29 cellular contexts compared by ENCODE assay signal in genomic region chr17:17830269-17830567, GRCh38. TPM values are rescaled to one million over a fixed set of nuclear protein-coding genes. Genes with fewer than 3 reads are reported as not detected.
DNase-seq lines count a peak whose midpoint lies in the region; ATAC-seq, FAIRE-seq and TF ChIP-seq lines count a peak whose summit lies in the region.
"Had no signal": no experiment of that assay in that cellular context is flagged by ENCODE, and none has a peak within 500 bp of the region (broad histone marks: within the 10 kb centered on the region; RNA-seq: fewer than 3 reads in every experiment).

No MANE protein-coding gene starts in this region.

- H3K27me3 ChIP-seq in Caco-2 (replicated peaks; ENCODE audit: control insufficient read depth, insufficient read depth, low read length) (no peaks in the 10 kb centered on the region), body of pancreas (no peaks in the 10 kb centered on the region), prostate gland (replicated peaks; ENCODE audit: insufficient read depth) (no peaks in the 10 kb centered on the region)
- H3K27me3 ChIP-seq: left lung, upper lobe of left lung had no signal

- no peak for TF ChIP-seq RAD21 in A549 (conservative IDR thresholded peaks at IDR 0.05 in 1 of 2, IDR thresholded peaks at IDR 0.05 in 1 of 2)

- DNase-seq in A549 (ENCODE audit: low read depth in 1 of 2, low spot score in 1 of 2), result no peak
- DNase-seq in Caco-2, result no peak
- no peak for DNase-seq in body of pancreas
- no peak for DNase-seq in neural crest cell (ENCODE audit: low read depth, low spot score)
- no peak for DNase-seq in GM10266 (ENCODE audit: extremely low spot score)
- DNase-seq in prostate gland (ENCODE audit: low spot score), result no peak
- DNase-seq in head of caudate nucleus, result no peak
- DNase-seq in activated naive CD8-positive, alpha-beta T cell treated with anti-CD3 and anti-CD28 coated beads for 36 hours, result no peak
- DNase-seq: activated CD4-positive, alpha-beta memory T cell treated with anti-CD3 and anti-CD28 coated beads, Interleukin-2, amount 10 ng/mL, durations not matched to agents 7 days and 5 days; activated CD8-positive, alpha-beta memory T cell treated with anti-CD3 and anti-CD28 coated beads, Interleukin-2, amount 50 U/mL, for 48 hours; activated effector memory CD4-positive, alpha-beta T cell treated with Interleukin-2 at 50 U/mL for 16 hours; cerebellar nuclear complex; GM23248; HFFc6; hypothalamus; immature natural killer cell; natural killer cell; NCI-H1105; NCI-H2081; NCI-H345; NCI-H774; RPMI8226; stimulated activated CD4-positive, alpha-beta T cell treated with anti-CD3 and anti-CD28 coated beads, Interleukin-2, amount 100 ng/mL, for 24 hours; upper lobe of left lung had no signal

- POLR2A ChIA-PET in A549 (lab: Yijun Ruan, JAX), result interaction anchor here (1.1 kb wide), 1 partner anchor 10 kb away, joined by 4 read pairs; no protein-coding TSS in a partner anchor
- POLR2A ChIA-PET in Caco-2 (lab: Charles Lee), result no interaction called here

- H3K27ac Mint-ChIP-seq in Caco-2 (ENCODE audit: unreplicated experiment) (peak overlapping the region; percentile 69), neural crest cell (ENCODE audit: unreplicated experiment) (no peak overlapping the region)
- H3K27ac Mint-ChIP-seq in activated naive CD8-positive, alpha-beta T cell treated with anti-CD3 and anti-CD28 coated beads for 36 hours, result no peak overlapping the region
- H3K27ac Mint-ChIP-seq: activated CD4-positive, alpha-beta memory T cell treated with anti-CD3 and anti-CD28 coated beads, Interleukin-2, amount 10 ng/mL, durations not matched to agents 7 days and 5 days; CD14-positive monocyte; immature natural killer cell; natural killer cell had no signal

- no peak for FAIRE-seq in A549 (lab: Jason Lieb, UNC)
- FAIRE-seq: endometrium, frontal cortex had no signal

- intact Hi-C loops in Caco-2 (cut with micrococcal nuclease; ENCODE audit: unreplicated experiment) (no loop called here), body of pancreas (cut with DNase I) (no loop called here), prostate gland (cut with DNase I) (no loop called here), head of caudate nucleus (cut with DNase I) (no loop called here)

- no peak overlapping the region for H3K4me3 Mint-ChIP-seq in Caco-2 (ENCODE audit: unreplicated experiment)
- H3K4me3 Mint-ChIP-seq in neural crest cell, result peak overlapping the region; percentile 14
- H3K4me3 Mint-ChIP-seq in activated naive CD8-positive, alpha-beta T cell treated with anti-CD3 and anti-CD28 coated beads for 36 hours, result no peak overlapping the region
- H3K4me3 Mint-ChIP-seq: activated CD4-positive, alpha-beta memory T cell treated with anti-CD3 and anti-CD28 coated beads, Interleukin-2, amount 10 ng/mL, durations not matched to agents 7 days and 5 days; CD14-positive monocyte; HFFc6; immature natural killer cell; natural killer cell had no signal

- no peaks in the 10 kb centered on the region for H3K9me3 Mint-ChIP-seq in Caco-2 (ENCODE audit: unreplicated experiment)
- H3K9me3 Mint-ChIP-seq in neural crest cell, result no peaks in the 10 kb centered on the region
- no peaks in the 10 kb centered on the region for H3K9me3 Mint-ChIP-seq in activated naive CD8-positive, alpha-beta T cell treated with anti-CD3 and anti-CD28 coated beads for 36 hours
- H3K9me3 Mint-ChIP-seq: activated CD4-positive, alpha-beta memory T cell treated with anti-CD3 and anti-CD28 coated beads, Interleukin-2, amount 10 ng/mL, durations not matched to agents 7 days and 5 days; CD14-positive monocyte; HFFc6; immature natural killer cell; natural killer cell had no signal

- CTCF ChIA-PET in A549 (lab: Yijun Ruan, JAX) (interaction anchor here (0.8 to 30.5 kb wide), 4 partner anchors 16 to 203 kb away, joined by 3 to 859 read pairs (median 203); no protein-coding TSS in a partner anchor), Caco-2 (lab: Charles Lee) (interaction anchor here (1.4 kb wide), 1 partner anchor 30 kb away, joined by 3 read pairs; no protein-coding TSS in a partner anchor)

- peak overlapping the region; percentile 38; the same call in 2 of the 3 replicates for H3K4me2 ChIP-seq in A549

- H3K27me3 Mint-ChIP-seq in Caco-2 (ENCODE audit: insufficient read depth, unreplicated experiment) (no peaks in the 10 kb centered on the region), neural crest cell (ENCODE audit: low read depth) (no peaks in the 10 kb centered on the region)
- no peaks in the 10 kb centered on the region for H3K27me3 Mint-ChIP-seq in activated naive CD8-positive, alpha-beta T cell treated with anti-CD3 and anti-CD28 coated beads for 36 hours
- H3K27me3 Mint-ChIP-seq: activated CD4-positive, alpha-beta memory T cell treated with anti-CD3 and anti-CD28 coated beads, Interleukin-2, amount 10 ng/mL, durations not matched to agents 7 days and 5 days had no signal

- no peak for TF ChIP-seq POLR2A in A549 (IDR thresholded peaks at IDR 0.05; ENCODE audit: low read length)
- TF ChIP-seq POLR2A in body of pancreas (IDR thresholded peaks at IDR 0.05), result no peak
- no peak for TF ChIP-seq POLR2A in prostate gland (IDR thresholded peaks at IDR 0.05)

- WGBS in A549 (ENCODE audit: missing lambda C conversion rate), result 85% methylated on average over 2 of the region's 2 CpGs
- 58 to 64% methylated on average over 2 of the region's 2 CpGs for WGBS in body of pancreas, 2 donors
- WGBS in prostate gland, result 84% methylated on average over 2 of the region's 2 CpGs

- H3K4me1 ChIP-seq in A549, result peaks cover 96% of the 10 kb centered on the region
- peaks cover 14% of the 10 kb centered on the region; the same call in 1 of the 2 replicates for H3K4me1 ChIP-seq in Caco-2
- H3K4me1 ChIP-seq in body of pancreas, result peaks cover 46% of the 10 kb centered on the region
- H3K4me1 ChIP-seq in prostate gland (replicated peaks), result peaks cover 13% of the 10 kb centered on the region

- H3K9me3 ChIP-seq in A549 (no peaks in the 10 kb centered on the region), Caco-2 (no peaks in the 10 kb centered on the region), body of pancreas (no peaks in the 10 kb centered on the region), prostate gland (no peaks in the 10 kb centered on the region)
- H3K9me3 ChIP-seq: left lung, upper lobe of left lung had no signal

- no TSS peak for BruUV-seq in Caco-2 (replicated peaks; lab: Mats Ljungman, UMichigan)

- H3K27ac ChIP-seq in A549 (peak overlapping the region in 1 of 2 experiments; percentile 14; a peak in 4 of 6 replicates), body of pancreas (peak overlapping the region in 3 of 4 donors; percentile 36 to 53 (median 51)), prostate gland (no peak overlapping the region)
- H3K27ac ChIP-seq: GM23248, left lung had no signal

- no peak for TF ChIP-seq CTCF in A549 (IDR thresholded peaks at IDR 0.05)
- no peak for TF ChIP-seq CTCF in Caco-2 (IDR thresholded peaks at IDR 0.05; ENCODE audit: insufficient read depth in 1 of 2, low read depth in 1 of 2, low read length in 1 of 2, severe bottlenecking in 1 of 2, unreplicated experiment in 1 of 2)
- TF ChIP-seq CTCF in body of pancreas (IDR thresholded peaks at IDR 0.05), result no peak
- TF ChIP-seq CTCF in neural crest cell (conservative IDR thresholded peaks at IDR 0.05), result no peak
- no peak for TF ChIP-seq CTCF in GM10266 (IDR thresholded peaks at IDR 0.05; ENCODE audit: control insufficient read depth, insufficient read depth, low read depth, missing control alignments)
- TF ChIP-seq CTCF in prostate gland (IDR thresholded peaks at IDR 0.05), result no peak

- H3K4me1 Mint-ChIP-seq in Caco-2 (ENCODE audit: low read depth, unreplicated experiment) (peaks cover 23% of the 10 kb centered on the region), neural crest cell (peaks cover 64% of the 10 kb centered on the region)
- peaks cover 69% of the 10 kb centered on the region for H3K4me1 Mint-ChIP-seq in activated naive CD8-positive, alpha-beta T cell treated with anti-CD3 and anti-CD28 coated beads for 36 hours

- H3K36me3 ChIP-seq in Caco-2 (ENCODE audit: control insufficient read depth, insufficient read depth, low read length) (peaks cover 1% of the 10 kb centered on the region; the same call in 1 of the 2 replicates), body of pancreas (replicated peaks in 1 of 2; ENCODE audit: insufficient read depth in 1 of 2, low read depth in 2 of 2) (no peaks in the 10 kb centered on the region), prostate gland (no peaks in the 10 kb centered on the region)

- TF ChIP-seq EP300 in A549 (IDR thresholded peaks at IDR 0.05), result no peak

- peaks cover 65% of the 10 kb centered on the region for H3K36me3 Mint-ChIP-seq in Caco-2 (ENCODE audit: insufficient read depth, unreplicated experiment)
- peaks cover 2% of the 10 kb centered on the region for H3K36me3 Mint-ChIP-seq in neural crest cell (ENCODE audit: low read depth)
- peaks cover 47% of the 10 kb centered on the region for H3K36me3 Mint-ChIP-seq in activated naive CD8-positive, alpha-beta T cell treated with anti-CD3 and anti-CD28 coated beads for 36 hours
- H3K36me3 Mint-ChIP-seq: natural killer cell had no signal

- no peak for ATAC-seq in A549
- ATAC-seq in body of pancreas, result no peak
- ATAC-seq: activated CD4-positive, CD25-positive, alpha-beta regulatory T cell treated with anti-CD3 and anti-CD28 coated beads, Interleukin-2, amount 50 U/mL, for 24 hours; left lung; natural killer cell had no signal

- H3K4me3 ChIP-seq in A549 (no peak overlapping the region), Caco-2 (ENCODE audit: low read depth, low read length) (no peak overlapping the region), body of pancreas (no peak overlapping the region), prostate gland (no peak overlapping the region)
- H3K4me3 ChIP-seq: GM23248, left lung, upper lobe of left lung had no signal

TF ChIP-seq in A549, 52 proteins besides CTCF, POLR2A, EP300 and RAD21:
- no peak for TF ChIP-seq JUNB (IDR thresholded peaks at IDR 0.05)
- TF ChIP-seq POLR2AphosphoS2 (conservative IDR thresholded peaks at IDR 0.05; ENCODE audit: low read length), result 0 out of 2 replicates have a peak, but pooled peaks have one; percentile 7
TF ChIP-seq in A549: peak in this region for 1.

RNA-seq across cellular contexts. Expression of gene SREBF1, which starts 6.6 kb away (rescaled TPM):
- polyA plus RNA-seq in A549 (2011; rRNA removed) (47.4 and 54.6 TPM in 2 replicates), A549 (2017; fragmentation: RNase III; extraction: RNeasy Plus Mini Kit Qiagen cat#74134 plus additional on column Dnase treatment) (90.3 to 175 TPM (median 159 TPM) in 3 replicates)
- 52.7 and 75.7 TPM in 2 replicates for polyA plus RNA-seq in A549 (2012; cell fraction: cytosol; rRNA removed)
- 415 and 599 TPM in 2 replicates for polyA plus RNA-seq in A549 (2012; cell fraction: nucleus; rRNA removed)
- 75.5 and 133 TPM in 2 replicates for polyA minus RNA-seq in A549 (2011; rRNA and poly(A)+ RNA removed)
- total RNA-seq in Caco-2 (2022) (109 and 118 TPM in 2 replicates), body of pancreas (10 to 100 TPM; 22.3 to 88.0 TPM), neural crest cell (128 and 132 TPM in 2 replicates), prostate gland (100 to 1,000 TPM; 134 to 299 TPM)
- 100 to 1,000 TPM; 123 to 131 TPM for total RNA-seq in activated naive CD8-positive, alpha-beta T cell treated with anti-CD3 and anti-CD28 coated beads for 36 hours

Comparison
In these comparisons a context has a peak if more than half of its experiments do, and no peak if none do; other contexts are left out.
1. H3K27ac ChIP-seq: peak in body of pancreas (3 of 4); none in prostate gland (0 of 2).